In genomic region chr15:35717721-35718120, GRCh38 we compare ENCODE assay signal across 15 cellular contexts.
A peak's percentile ranks its signal among the peaks of the same experiment; 100 is the strongest.
DNase-seq lines count a peak whose midpoint lies in the region; FAIRE-seq and TF ChIP-seq lines count a peak whose summit lies in the region.
"Had no signal": no experiment of that assay in that cellular context is flagged by ENCODE, and none has a peak within 500 bp of the region (broad histone marks: within the 10 kb centered on the region; RNA-seq: fewer than 3 reads in every experiment).

No MANE protein-coding gene starts in this region.

- intact Hi-C loops in MCF 10A (cut with micrococcal nuclease), result no loop called here

- H3K4me2 ChIP-seq in keratinocyte (ENCODE audit: control insufficient read depth, extremely low read depth, insufficient read depth, low read depth, low read length), result no peak overlapping the region
- H3K4me2 ChIP-seq: BLaER1 treated with 17β-estradiol and CSF1 and Interleukin-3, amounts not matched to agents 10 nM and 100 nM had no signal

- H3K9me3 ChIP-seq in keratinocyte (ENCODE audit: control insufficient read depth, low read depth, low read length), result no peaks in the 10 kb centered on the region
- H3K9me3 ChIP-seq: BLaER1 treated with 17β-estradiol and CSF1 and Interleukin-3, amounts not matched to agents 10 nM and 100 nM had no signal

- no peaks in the 10 kb centered on the region for H3K9me1 ChIP-seq in keratinocyte (ENCODE audit: control insufficient read depth, extremely low read depth, insufficient read depth, low read length)

- H3K4me1 ChIP-seq in keratinocyte (ENCODE audit: control insufficient read depth, extremely low read depth, insufficient read depth, low read length), result peaks cover 19% of the 10 kb centered on the region
- H3K4me1 ChIP-seq: BLaER1 treated with 17β-estradiol and CSF1 and Interleukin-3, amounts not matched to agents 10 nM and 100 nM had no signal

- no peak overlapping the region for H3K27ac ChIP-seq in keratinocyte (ENCODE audit: control insufficient read depth, insufficient read depth, low read length)
- H3K27ac ChIP-seq: 22Rv1; BLaER1 treated with 17β-estradiol and CSF1 and Interleukin-3, amounts not matched to agents 10 nM and 100 nM; HL-60 had no signal

- H3K4me3 Mint-ChIP-seq in chondrocyte (ENCODE audit: unreplicated experiment) (no peak overlapping the region), nephron progenitor cell (no peak overlapping the region), MCF 10A (ENCODE audit: unreplicated experiment) (no peak overlapping the region)
- H3K4me3 Mint-ChIP-seq: HFFc6 had no signal

- no peaks in the 10 kb centered on the region for H3K27me3 Mint-ChIP-seq in chondrocyte (ENCODE audit: low read depth)
- H3K27me3 Mint-ChIP-seq in nephron progenitor cell (ENCODE audit: low read depth, poor library complexity), result peaks cover 3% of the 10 kb centered on the region
- H3K27me3 Mint-ChIP-seq in MCF 10A (ENCODE audit: insufficient read depth, unreplicated experiment), result no peaks in the 10 kb centered on the region
- H3K27me3 Mint-ChIP-seq: CD4-positive, CD25-positive, alpha-beta regulatory T cell had no signal

- H3K9me3 Mint-ChIP-seq in chondrocyte (ENCODE audit: low read depth) (peaks cover 9% of the 10 kb centered on the region), nephron progenitor cell (peaks cover 19% of the 10 kb centered on the region), MCF 10A (ENCODE audit: unreplicated experiment) (no peaks in the 10 kb centered on the region)
- H3K9me3 Mint-ChIP-seq: HFFc6 had no signal

- no TSS peak for BruUV-seq in MCF 10A (replicated peaks; lab: Mats Ljungman, UMichigan)

- H2AFZ ChIP-seq in keratinocyte (ENCODE audit: control insufficient read depth, low read length), result no peak overlapping the region

- FAIRE-seq in keratinocyte (lab: Jason Lieb, UNC), result peak; percentile 5

- no peak overlapping the region for H3K4me3 ChIP-seq in keratinocyte (ENCODE audit: control insufficient read depth in 2 of 3, extremely low read depth in 1 of 3, insufficient read depth in 2 of 3, low read depth in 1 of 3, low read length in 3 of 3)
- H3K4me3 ChIP-seq: BLaER1 treated with 17β-estradiol and CSF1 and Interleukin-3, amounts not matched to agents 10 nM and 100 nM had no signal

- CTCF ChIA-PET in MCF 10A (lab: Yijun Ruan, JAX), result no interaction called here

- H3K36me3 ChIP-seq in keratinocyte (ENCODE audit: control insufficient read depth in 2 of 2, extremely low read depth in 1 of 2, insufficient read depth in 2 of 2, low read length in 2 of 2), result no peaks in the 10 kb centered on the region
- H3K36me3 ChIP-seq: BLaER1 treated with 17β-estradiol and CSF1 and Interleukin-3, amounts not matched to agents 10 nM and 100 nM had no signal

- H3K36me3 Mint-ChIP-seq in chondrocyte (ENCODE audit: low read depth) (peaks cover 4% of the 10 kb centered on the region), nephron progenitor cell (ENCODE audit: low read depth) (peaks cover 8% of the 10 kb centered on the region), MCF 10A (ENCODE audit: insufficient read depth, unreplicated experiment) (no peaks in the 10 kb centered on the region)
- H3K36me3 Mint-ChIP-seq: CD4-positive, CD25-positive, alpha-beta regulatory T cell had no signal

- TF ChIP-seq CTCF in chondrocyte (IDR thresholded peaks at IDR 0.05), result no peak
- no peak for TF ChIP-seq CTCF in keratinocyte (optimal IDR thresholded peaks at IDR 0.05 in 1 of 3, IDR thresholded peaks at IDR 0.05 in 1 of 3, conservative IDR thresholded peaks at IDR 0.05 in 1 of 3; ENCODE audit: extremely low read depth in 1 of 3, insufficient read depth in 2 of 3, low read length in 3 of 3)
- no peak for TF ChIP-seq CTCF in nephron progenitor cell (IDR thresholded peaks at IDR 0.05)
- no peak for TF ChIP-seq CTCF in MCF 10A (IDR thresholded peaks at IDR 0.05; ENCODE audit: unreplicated experiment)

- no peak overlapping the region for H3K9ac ChIP-seq in keratinocyte (ENCODE audit: control insufficient read depth, extremely low read depth, insufficient read depth, low read length)
- H3K9ac ChIP-seq: BLaER1 treated with 17β-estradiol and CSF1 and Interleukin-3, amounts not matched to agents 10 nM and 100 nM had no signal

- H3K4me1 Mint-ChIP-seq in chondrocyte (ENCODE audit: low read depth), result peaks cover 41% of the 10 kb centered on the region
- peaks cover 9% of the 10 kb centered on the region for H3K4me1 Mint-ChIP-seq in nephron progenitor cell
- peaks cover 8% of the 10 kb centered on the region for H3K4me1 Mint-ChIP-seq in MCF 10A (ENCODE audit: insufficient read depth, unreplicated experiment)
- H3K4me1 Mint-ChIP-seq: CD4-positive, CD25-positive, alpha-beta regulatory T cell had no signal

- dilution Hi-C loops in keratinocyte (cut with MboI; ENCODE audit: extremely low pct_ligation_motif_present, low sequenced_read_pairs), result no loop called here

- no peaks in the 10 kb centered on the region for H3K27me3 ChIP-seq in keratinocyte (ENCODE audit: control insufficient read depth, extremely low read depth, insufficient read depth, low read length)
- H3K27me3 ChIP-seq: BLaER1 treated with 17β-estradiol and CSF1 and Interleukin-3, amounts not matched to agents 10 nM and 100 nM had no signal

- POLR2A ChIA-PET in MCF 10A (lab: Yijun Ruan, JAX), result no interaction called here

- peak; percentile 26 for DNase-seq in EH (ENCODE audit: low read depth)
- no peak for DNase-seq in chondrocyte (ENCODE audit: low spot score)
- no peak for DNase-seq in keratinocyte (ENCODE audit: low read depth, low spot score)
- DNase-seq in nephron progenitor cell, result no peak
- no peak for DNase-seq in NK-92 treated with Interleukin-12 subunit alpha and Interleukin-12 subunit beta, amount 100 ng/mL, for 24 hours (lab: John Stamatoyannopoulos, UW)
- DNase-seq in 8988T, result no peak
- no peak for DNase-seq in MCF 10A (ENCODE audit: unreplicated experiment)
- DNase-seq in NCI-H748 (lab: John Stamatoyannopoulos, UW; ENCODE audit: unreplicated experiment), result no peak
- DNase-seq: CD4-positive, CD25-positive, alpha-beta regulatory T cell; DMS53; HCEC 1CT; HFFc6 had no signal

- no peaks in the 10 kb centered on the region for H3K79me2 ChIP-seq in keratinocyte (ENCODE audit: control insufficient read depth, insufficient read depth, low read length)

- H4K20me1 ChIP-seq in keratinocyte (ENCODE audit: control insufficient read depth, extremely low read depth, insufficient read depth, low read length), result no peaks in the 10 kb centered on the region

- peak overlapping the region; percentile 45 for H3K27ac Mint-ChIP-seq in chondrocyte (ENCODE audit: unreplicated experiment)
- peak overlapping the region; percentile 86 for H3K27ac Mint-ChIP-seq in nephron progenitor cell
- no peak overlapping the region for H3K27ac Mint-ChIP-seq in MCF 10A (ENCODE audit: low read depth, unreplicated experiment)
- H3K27ac Mint-ChIP-seq: CD4-positive, CD25-positive, alpha-beta regulatory T cell; HFFc6 had no signal
